ENCODE assay signal across 19 cellular contexts in the genomic region with DNA sequence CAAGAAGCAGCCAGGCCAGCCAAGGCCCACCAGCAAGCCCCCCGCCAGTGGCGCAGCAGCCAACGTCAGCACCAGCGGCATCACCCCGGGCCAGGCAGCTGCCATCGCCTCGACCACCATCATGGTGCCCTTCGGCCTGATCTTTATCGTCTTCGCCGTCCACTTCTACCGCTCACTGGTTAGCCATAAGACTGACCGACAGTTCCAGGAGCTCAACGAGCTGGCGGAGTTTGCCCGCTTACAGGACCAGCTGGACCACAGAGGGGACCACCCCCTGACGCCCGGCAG. TPM values are rescaled to one million over a fixed set of nuclear protein-coding genes. Genes with fewer than 3 reads are reported as not detected.
A peak's percentile ranks its signal among the peaks of the same experiment; 100 is the strongest.
DNase-seq lines count a peak whose midpoint lies in the region; ATAC-seq and TF ChIP-seq lines count a peak whose summit lies in the region.
"Had no signal": no experiment of that assay in that cellular context is flagged by ENCODE, and none has a peak within 500 bp of the region (broad histone marks: within the 10 kb centered on the region; RNA-seq: fewer than 3 reads in every experiment).

No MANE protein-coding gene starts in this region.

- H3K4me3 Mint-ChIP-seq in activated CD4-positive, alpha-beta T cell treated with anti-CD3 and anti-CD28 coated beads, Interleukin-2, amount 10 ng/mL, durations not matched to agents 7 days and 5 days, result no peak overlapping the region
- no peak overlapping the region for H3K4me3 Mint-ChIP-seq in effector memory CD8-positive, alpha-beta T cell
- H3K4me3 Mint-ChIP-seq: CD4-positive, alpha-beta memory T cell had no signal

- no peak overlapping the region for H3K56ac ChIP-seq in IMR-90 (ENCODE audit: extremely low read depth, insufficient read depth, low read length)

- H3K27me3 Mint-ChIP-seq in activated CD4-positive, alpha-beta T cell treated with anti-CD3 and anti-CD28 coated beads, Interleukin-2, amount 10 ng/mL, durations not matched to agents 7 days and 5 days, result no peaks in the 10 kb centered on the region
- H3K27me3 Mint-ChIP-seq in effector memory CD8-positive, alpha-beta T cell, result no peaks in the 10 kb centered on the region
- H3K27me3 Mint-ChIP-seq: CD4-positive, alpha-beta memory T cell had no signal

- dilution Hi-C loops in IMR-90 (cut with HindIII; ENCODE audit: low sequenced_read_pairs, unreplicated experiment), result no loop called here

- peaks cover 3 to 44% of the 10 kb centered on the region in 2 experiments; a peak in 3 of 4 replicates for H3K79me1 ChIP-seq in IMR-90 (ENCODE audit: low read depth in 1 of 2, low read length in 2 of 2)

- no peak overlapping the region for H3K14ac ChIP-seq in IMR-90 (replicated peaks; ENCODE audit: low read depth, low read length)

- H3K4me2 ChIP-seq in IMR-90 (ENCODE audit: low read depth, low read length), result no peak overlapping the region
- H3K4me2 ChIP-seq: KMS-11 had no signal

- 94% methylated on average over 13 of the region's 18 CpGs; no CpG with 5 or more reads in 1 of the 2 experiments for WGBS in IMR-90 (ENCODE audit: extremely low coverage in 2 of 2, insufficient read length in 1 of 2), 2 experiments

- H2BK5ac ChIP-seq in IMR-90 (ENCODE audit: low read depth, low read length, poor library complexity, severe bottlenecking), result no peak overlapping the region

- H3K36me3 ChIP-seq in A673 (ENCODE audit: insufficient read depth, low read length, poor library complexity, severe bottlenecking), result no peaks in the 10 kb centered on the region
- peaks cover 8% of the 10 kb centered on the region; the same call in 1 of the 2 replicates for H3K36me3 ChIP-seq in IMR-90 (ENCODE audit: control insufficient read depth, insufficient read depth, low read length)
- H3K36me3 ChIP-seq: MG63 had no signal

- CTCF ChIA-PET in activated CD4-positive, alpha-beta T cell treated with anti-CD3 and anti-CD28 coated beads, Interleukin-2, amount 10 ng/mL, durations not matched to agents 7 days and 5 days (lab: Charles Lee), result interaction anchor here (0.8 to 2.2 kb wide), 3 partner anchors 9 to 89 kb away, joined by 3 to 5 read pairs (median 3); no protein-coding TSS in a partner anchor
- CTCF ChIA-PET in A673 (lab: Charles Lee), result no interaction called here
- CTCF ChIA-PET in IMR-90 (lab: Yijun Ruan, JAX), result no interaction called here

- peak overlapping the region; percentile 62 for H3K27ac Mint-ChIP-seq in activated CD4-positive, alpha-beta T cell treated with anti-CD3 and anti-CD28 coated beads, Interleukin-2, amount 10 ng/mL, durations not matched to agents 7 days and 5 days
- H3K27ac Mint-ChIP-seq in effector memory CD8-positive, alpha-beta T cell, result peak overlapping the region; percentile 38 to 87

- H2AK9ac ChIP-seq in IMR-90 (replicated peaks; ENCODE audit: low read depth, low read length, poor library complexity), result no peak overlapping the region

- H3K4me1 ChIP-seq in A673 (ENCODE audit: insufficient read depth, low read length, poor library complexity, severe bottlenecking) (no peaks in the 10 kb centered on the region), IMR-90 (ENCODE audit: control insufficient read depth, insufficient read depth, low read length) (peaks cover 6% of the 10 kb centered on the region; the same call in 1 of the 2 replicates)

- H4K8ac ChIP-seq in IMR-90 (ENCODE audit: low read depth in 2 of 2, low read length in 2 of 2), result no peak overlapping the region

- no peak overlapping the region for H2BK15ac ChIP-seq in IMR-90 (ENCODE audit: low read depth, low read length)

- TF ChIP-seq CTCF in A673 (conservative IDR thresholded peaks at IDR 0.05; ENCODE audit: low read depth, low read length), result no peak
- TF ChIP-seq CTCF in IMR-90 (conservative IDR thresholded peaks at IDR 0.05; ENCODE audit: low read depth, low read length), result no peak

- intact Hi-C loops in A673 (cut with micrococcal nuclease; ENCODE audit: unreplicated experiment) (no loop called here), IMR-90 (cut with micrococcal nuclease) (no loop called here)

- no peak overlapping the region for H4K5ac ChIP-seq in IMR-90 (ENCODE audit: low read depth, low read length)

- no peak overlapping the region for H2AK5ac ChIP-seq in IMR-90 (ENCODE audit: low read depth, low read length)

- H4K20me1 ChIP-seq in IMR-90 (ENCODE audit: insufficient read depth, low read length), result no peaks in the 10 kb centered on the region; the same call in 1 of the 2 replicates

- H2BK120ac ChIP-seq in IMR-90 (ENCODE audit: low read depth, low read length), result no peak overlapping the region

- peak overlapping the region; percentile 32 for H2AFZ ChIP-seq in IMR-90 (replicated peaks; ENCODE audit: low read length, poor library complexity)
- H2AFZ ChIP-seq: GM23248 had no signal

- ATAC-seq in IMR-90 (ENCODE audit: low read depth) (no peak), HG02610 (IDR thresholded peaks at IDR 0.05; ENCODE audit: unreplicated experiment) (no peak), GM21619 (IDR thresholded peaks at IDR 0.05; ENCODE audit: unreplicated experiment) (no peak)
- ATAC-seq in effector memory CD8-positive, alpha-beta T cell (replicated peaks), result no peak

- POLR2A ChIA-PET in activated CD4-positive, alpha-beta T cell treated with anti-CD3 and anti-CD28 coated beads, Interleukin-2, amount 10 ng/mL, durations not matched to agents 7 days and 5 days (lab: Charles Lee), result interaction anchor here (0.6 kb wide), 1 partner anchor 18 kb away, joined by 5 read pairs; no protein-coding TSS in a partner anchor
- POLR2A ChIA-PET in A673 (lab: Charles Lee; ENCODE audit: low non-redundant PET) (no interaction called here), IMR-90 (lab: Charles Lee; ENCODE audit: unreplicated experiment) (no interaction called here)

- H2BK20ac ChIP-seq in IMR-90 (ENCODE audit: low read depth, low read length), result no peak overlapping the region

- no peaks in the 10 kb centered on the region for H3K9me3 ChIP-seq in A673 (ENCODE audit: low read depth, low read length, poor library complexity, severe bottlenecking)
- H3K9me3 ChIP-seq in IMR-90 (ENCODE audit: control insufficient read depth, insufficient read depth, low read length), result no peaks in the 10 kb centered on the region
- H3K9me3 ChIP-seq: MG63 had no signal

- in situ Hi-C loops in IMR-90 (cut with MboI; ENCODE audit: low sequenced_read_pairs), result no loop called here

- no peak overlapping the region for H3K23ac ChIP-seq in IMR-90 (ENCODE audit: low read depth, low read length)

- H3K9ac ChIP-seq in IMR-90 (ENCODE audit: low read depth, low read length), result no peak overlapping the region
- H3K9ac ChIP-seq: GM23248, KMS-11 had no signal

- no peak overlapping the region for H3K27ac ChIP-seq in A673 (ENCODE audit: low read depth, low read length, poor library complexity, severe bottlenecking)
- no peak overlapping the region for H3K27ac ChIP-seq in IMR-90 (ENCODE audit: insufficient read depth, low read length)
- H3K27ac ChIP-seq: GM23248, KMS-11 had no signal

- no peak for TF ChIP-seq POLR2A in IMR-90 (IDR thresholded peaks at IDR 0.05; ENCODE audit: low read depth, low read length)

- H3K27me3 ChIP-seq in A673 (replicated peaks; ENCODE audit: insufficient read depth, low read depth, low read length, poor library complexity) (no peaks in the 10 kb centered on the region), IMR-90 (ENCODE audit: control insufficient read depth, insufficient read depth, low read length) (no peaks in the 10 kb centered on the region)
- H3K27me3 ChIP-seq: MG63 had no signal

- H3K4me1 Mint-ChIP-seq in activated CD4-positive, alpha-beta T cell treated with anti-CD3 and anti-CD28 coated beads, Interleukin-2, amount 10 ng/mL, durations not matched to agents 7 days and 5 days, result peaks cover 41% of the 10 kb centered on the region
- H3K4me1 Mint-ChIP-seq in effector memory CD8-positive, alpha-beta T cell (ENCODE audit: low read depth in 2 of 2), result peaks cover 24 to 30% of the 10 kb centered on the region in 2 donors

- BruUV-seq in A673 (replicated peaks; lab: Mats Ljungman, UMichigan) (TSS peak; percentile 34), IMR-90 (replicated peaks; lab: Mats Ljungman, UMichigan) (no TSS peak)

- H3K4me3 ChIP-seq in A673 (ENCODE audit: low read depth, low read length, poor library complexity, severe bottlenecking), result no peak overlapping the region
- H3K4me3 ChIP-seq in IMR-90 (ENCODE audit: insufficient read depth, low read depth, low read length), result no peak overlapping the region
- H3K4me3 ChIP-seq: GM23248, MG63 had no signal

- peaks cover 40% of the 10 kb centered on the region for H3K36me3 Mint-ChIP-seq in activated CD4-positive, alpha-beta T cell treated with anti-CD3 and anti-CD28 coated beads, Interleukin-2, amount 10 ng/mL, durations not matched to agents 7 days and 5 days (ENCODE audit: low read depth)
- peaks cover 71% of the 10 kb centered on the region for H3K36me3 Mint-ChIP-seq in effector memory CD8-positive, alpha-beta T cell (ENCODE audit: insufficient read depth)

- H3K4ac ChIP-seq in IMR-90 (ENCODE audit: low read depth, low read length), result no peak overlapping the region

- H3K9me1 ChIP-seq in IMR-90 (ENCODE audit: insufficient read depth, low read length), result peaks cover 12% of the 10 kb centered on the region

- H4K91ac ChIP-seq in IMR-90 (ENCODE audit: insufficient read depth, low read depth, low read length), result no peak overlapping the region

- TF ChIP-seq RAD21 in IMR-90 (IDR thresholded peaks at IDR 0.05; ENCODE audit: low read length), result no peak

- no peak overlapping the region for H3K18ac ChIP-seq in IMR-90 (ENCODE audit: low read depth, low read length)

- H3K9me3 Mint-ChIP-seq in activated CD4-positive, alpha-beta T cell treated with anti-CD3 and anti-CD28 coated beads, Interleukin-2, amount 10 ng/mL, durations not matched to agents 7 days and 5 days, result no peaks in the 10 kb centered on the region
- H3K9me3 Mint-ChIP-seq in effector memory CD8-positive, alpha-beta T cell, result no peaks in the 10 kb centered on the region
- H3K9me3 Mint-ChIP-seq: CD4-positive, alpha-beta memory T cell had no signal

- DNase-seq in activated CD4-positive, alpha-beta T cell treated with anti-CD3 and anti-CD28 coated beads, Interleukin-2, amount 10 ng/mL, durations not matched to agents 7 days and 5 days, result no peak
- no peak for DNase-seq in activated CD4-positive, alpha-beta T cell treated with anti-CD3 and anti-CD28 coated beads for 1 hour
- DNase-seq in A673 (ENCODE audit: low spot score), result no peak
- DNase-seq in IMR-90, result no peak
- DNase-seq in effector memory CD8-positive, alpha-beta T cell, result no peak
- no peak for DNase-seq in iPS-NIHi11 (ENCODE audit: low spot score)
- DNase-seq: CD4-positive, alpha-beta memory T cell; DMS79 treated with DMSO at 0.1 percent for 48 hours; GDM1; GM23248; MG63; NCI-H1105; NCI-H1694 treated with DMSO at 0.1 percent for 48 hours; NCI-H446; NCI-H748 treated with DMSO at 0.1 percent for 48 hours; Right ventricle myocardium superior had no signal

RNA-seq across cellular contexts. Expression of gene ORAI1, which starts 15.0 kb away (rescaled TPM):
- total RNA-seq in activated CD4-positive, alpha-beta T cell treated with anti-CD3 and anti-CD28 coated beads, Interleukin-2, amount 10 ng/mL, durations not matched to agents 7 days and 5 days, result 10 to 100 TPM; 66.4 to 70.8 TPM
- total RNA-seq in A673 (2021) (25.6 and 28.2 TPM in 2 replicates), IMR-90 (2012; rRNA removed) (3.9 and 4.4 TPM in 2 replicates)
- polyA plus RNA-seq in IMR-90 (2012; rRNA removed), result 22.7 and 31.1 TPM in 2 replicates
- polyA plus RNA-seq in IMR-90 (2012; cell fraction: cytosol; rRNA removed), result 15.1 and 44.2 TPM in 2 replicates
- polyA plus RNA-seq in IMR-90 (2012; cell fraction: nucleus; rRNA removed; ENCODE audit: low replicate concordance), result 5.3 and 12.5 TPM in 2 replicates

RNA-seq across cellular contexts. Expression of gene MORN3, which starts 28.2 kb away (rescaled TPM):
- total RNA-seq in activated CD4-positive, alpha-beta T cell treated with anti-CD3 and anti-CD28 coated beads, Interleukin-2, amount 10 ng/mL, durations not matched to agents 7 days and 5 days, result 1 to 10 TPM; 3.0 to 3.5 TPM
- total RNA-seq in A673 (2021) (0.58 and 0.96 TPM in 2 replicates), IMR-90 (2012; rRNA removed) (0.18 and 0.28 TPM in 2 replicates)
- polyA plus RNA-seq in IMR-90 (2012; rRNA removed), result 0.22 and 0.37 TPM in 2 replicates
- polyA plus RNA-seq in IMR-90 (2012; cell fraction: cytosol; rRNA removed), result 0.23 and 0.25 TPM in 2 replicates
- polyA plus RNA-seq in IMR-90 (2012; cell fraction: nucleus; rRNA removed; ENCODE audit: low replicate concordance), result 0.25 and 0.41 TPM in 2 replicates
- total RNA-seq: GM23248 had no signal
